Comparison of ENCODE assay signal across 2 cellular contexts in genomic region chr4:88597970-88598369, GRCh38.
TF ChIP-seq lines count a peak whose summit lies in the region.

No MANE protein-coding gene starts in this region.

TF ChIP-seq in IMR-90, 13 proteins besides CTCF, POLR2A, EP300 and RAD21:
- no peak for TF ChIP-seq FOS (IDR thresholded peaks at IDR 0.05; ENCODE audit: low read depth, low read length)
- no peak for TF ChIP-seq MAZ (IDR thresholded peaks at IDR 0.05; ENCODE audit: borderline replicate concordance, low read depth, low read length)
- TF ChIP-seq CHD1 (IDR thresholded peaks at IDR 0.05; ENCODE audit: low read depth, low read length), result no peak
- no peak for TF ChIP-seq MXI1 (IDR thresholded peaks at IDR 0.05; ENCODE audit: borderline replicate concordance, low read depth, low read length)

TF ChIP-seq in SK-N-SH treated with all-trans-retinoic acid at 6 μM for 48 hours, 23 proteins besides CTCF, POLR2A, EP300 and RAD21:
- TF ChIP-seq ZNF565 (CRISPR knock-in tag; conservative IDR thresholded peaks at IDR 0.05; ENCODE audit: low read depth), result no peak
